8 cellular contexts compared by ENCODE assay signal in genomic region chr2:38750011-38750792, GRCh38. TPM values are rescaled to one million over a fixed set of nuclear protein-coding genes. Genes with fewer than 3 reads are reported as not detected.
DNase-seq lines count a peak whose midpoint lies in the region; ATAC-seq and TF ChIP-seq lines count a peak whose summit lies in the region.

No MANE protein-coding gene starts in this region.

- peak; percentile 26 to 83 for TF ChIP-seq POLR2A in suprapubic skin (IDR thresholded peaks at IDR 0.05)

- H4K20me1 ChIP-seq in GM23338 (replicated peaks; ENCODE audit: insufficient read depth), result peaks cover 43% of the 10 kb centered on the region

- peaks cover 59% of the 10 kb centered on the region for H3K79me2 ChIP-seq in GM23338 (replicated peaks; ENCODE audit: insufficient read depth)

- TF ChIP-seq CTCF in GM12864 (IDR thresholded peaks at IDR 0.05; ENCODE audit: low read depth, low read length, missing control alignments), result no peak
- TF ChIP-seq CTCF in GM23338 (conservative IDR thresholded peaks at IDR 0.05; ENCODE audit: low read depth in 2 of 2), result no peak
- TF ChIP-seq CTCF in nephron (IDR thresholded peaks at IDR 0.05; ENCODE audit: unreplicated experiment in 3 of 3), result no peak
- no peak for TF ChIP-seq CTCF in suprapubic skin (IDR thresholded peaks at IDR 0.05)

- no peaks in the 10 kb centered on the region for H3K9me2 ChIP-seq in GM23338 (ENCODE audit: insufficient read depth)

- H3K4me3 Mint-ChIP-seq in GM23338 (peak overlapping the region; percentile 98), nephron (peak overlapping the region; percentile 98)
- H3K4me3 Mint-ChIP-seq in activated T-cell treated with anti-CD3 and anti-CD28 coated beads, Interleukin-2, amount 50 U/mL, for 4 hours, result peak overlapping the region; percentile 92

- H3K27ac Mint-ChIP-seq in GM23338 (peak overlapping the region; percentile 100), nephron (peak overlapping the region; percentile 96 to 99 (median 98))

- H3K27me3 Mint-ChIP-seq in GM23338 (ENCODE audit: insufficient read depth, low read depth, poor library complexity) (peaks cover 25% of the 10 kb centered on the region), nephron (ENCODE audit: low read depth) (no peaks in the 10 kb centered on the region)
- no peaks in the 10 kb centered on the region for H3K27me3 Mint-ChIP-seq in activated T-cell treated with anti-CD3 and anti-CD28 coated beads, Interleukin-2, amount 50 U/mL, for 4 hours (ENCODE audit: low read depth)

- TF ChIP-seq EP300 in suprapubic skin (IDR thresholded peaks at IDR 0.05), result peak; percentile 35

- under 1% methylated on average over 43 of the region's 51 CpGs for WGBS in suprapubic skin

- H3K9me3 Mint-ChIP-seq in GM23338 (peaks cover 6% of the 10 kb centered on the region; the same call in 2 of the 3 replicates), nephron (no peaks in the 10 kb centered on the region)
- no peaks in the 10 kb centered on the region for H3K9me3 Mint-ChIP-seq in activated T-cell treated with anti-CD3 and anti-CD28 coated beads, Interleukin-2, amount 50 U/mL, for 4 hours

- H3K36me3 ChIP-seq in GM23338 (ENCODE audit: insufficient read depth), result peaks cover 49% of the 10 kb centered on the region
- peaks cover 40% of the 10 kb centered on the region for H3K36me3 ChIP-seq in suprapubic skin

- peak; percentile 24 for ATAC-seq in GM23338
- peak; percentile 27 to 31 for ATAC-seq in activated T-cell treated with anti-CD3 and anti-CD28 coated beads, Interleukin-2, amount 50 U/mL, for 4 hours

- H3K9me3 ChIP-seq in suprapubic skin, result no peaks in the 10 kb centered on the region

- H3K27ac ChIP-seq in GM23338 (ENCODE audit: low read depth) (peak overlapping the region; percentile 98), suprapubic skin (peak overlapping the region; percentile 100)

- H3K36me3 Mint-ChIP-seq in GM23338 (ENCODE audit: low read depth) (peaks cover 61% of the 10 kb centered on the region), nephron (ENCODE audit: low read depth) (peaks cover 56% of the 10 kb centered on the region)
- H3K36me3 Mint-ChIP-seq in activated T-cell treated with anti-CD3 and anti-CD28 coated beads, Interleukin-2, amount 50 U/mL, for 4 hours (ENCODE audit: insufficient read depth), result peaks cover 54% of the 10 kb centered on the region

- H3K4me2 ChIP-seq in GM23338, result peak overlapping the region; percentile 98

- H3K4me3 ChIP-seq in GM12864 (ENCODE audit: low read depth, low read length) (peak overlapping the region; percentile 90), GM23338 (peak overlapping the region; percentile 99), suprapubic skin (peak overlapping the region; percentile 93)

- no peaks in the 10 kb centered on the region for H3K27me3 ChIP-seq in GM23338 (ENCODE audit: insufficient read depth)
- H3K27me3 ChIP-seq in suprapubic skin, result no peaks in the 10 kb centered on the region

- H2AFZ ChIP-seq in GM23338, result no peak overlapping the region

- DNase-seq in GM12864 (ENCODE audit: low read depth) (no peak), GM23338 (ENCODE audit: low spot score) (no peak), NAMALWA (ENCODE audit: low spot score) (peak; percentile 35), fibroblast of gingiva (ENCODE audit: low read depth) (peak; percentile 36), suprapubic skin (ENCODE audit: low spot score in 2 of 2) (peak in 1 of 2 donors; percentile 71), middle frontal gyrus (ENCODE audit: extremely low spot score, low spot score) (no peak)
- DNase-seq in activated T-cell treated with anti-CD3 and anti-CD28 coated beads, Interleukin-2, amount 50 U/mL, for 4 hours, result peak; percentile 50

- H3K4me1 ChIP-seq in GM23338 (ENCODE audit: insufficient read depth), result peaks cover 12% of the 10 kb centered on the region
- H3K4me1 ChIP-seq in suprapubic skin, result peaks cover 47% of the 10 kb centered on the region

- H3K4me1 Mint-ChIP-seq in GM23338 (peaks cover 39% of the 10 kb centered on the region), nephron (peaks cover 47% of the 10 kb centered on the region)
- H3K4me1 Mint-ChIP-seq in activated T-cell treated with anti-CD3 and anti-CD28 coated beads, Interleukin-2, amount 50 U/mL, for 4 hours (ENCODE audit: low read depth), result peaks cover 59% of the 10 kb centered on the region

- peaks cover 52% of the 10 kb centered on the region for H3F3A ChIP-seq in GM23338 (replicated peaks; ENCODE audit: low read depth)

TF ChIP-seq in GM23338, 12 proteins besides CTCF, POLR2A, EP300 and RAD21:
- TF ChIP-seq, protein P1, sequence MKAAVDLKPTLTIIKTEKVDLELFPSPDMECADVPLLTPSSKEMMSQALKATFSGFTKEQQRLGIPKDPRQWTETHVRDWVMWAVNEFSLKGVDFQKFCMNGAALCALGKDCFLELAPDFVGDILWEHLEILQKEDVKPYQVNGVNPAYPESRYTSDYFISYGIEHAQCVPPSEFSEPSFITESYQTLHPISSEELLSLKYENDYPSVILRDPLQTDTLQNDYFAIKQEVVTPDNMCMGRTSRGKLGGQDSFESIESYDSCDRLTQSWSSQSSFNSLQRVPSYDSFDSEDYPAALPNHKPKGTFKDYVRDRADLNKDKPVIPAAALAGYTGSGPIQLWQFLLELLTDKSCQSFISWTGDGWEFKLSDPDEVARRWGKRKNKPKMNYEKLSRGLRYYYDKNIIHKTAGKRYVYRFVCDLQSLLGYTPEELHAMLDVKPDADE (IDR thresholded peaks at IDR 0.05), result no peak
- TF ChIP-seq CREB1 (CRISPR knock-in tag; IDR thresholded peaks at IDR 0.05; ENCODE audit: low read depth), result no peak
- no peak for TF ChIP-seq STAT1 (IDR thresholded peaks at IDR 0.05; ENCODE audit: unreplicated experiment)

RNA-seq across cellular contexts. Expression of gene SRSF7, which starts 1.0 kb away (rescaled TPM):
- 251 and 274 TPM in 2 replicates for total RNA-seq in GM23338 (2014; rRNA removed; shearing (Covaris generic))
- polyA plus RNA-seq in GM23338 (2016; fragmentation: Nextera tagmentation; extraction: Ambion mirVana), result 534 and 572 TPM in 2 replicates
- total RNA-seq in activated T-cell treated with anti-CD3 and anti-CD28 coated beads, Interleukin-2, amount 50 U/mL, for 4 hours, result 100 to 1,000 TPM; 431 to 454 (median 451) TPM
- 100 to 1,000 TPM in 1 of 4 donors, 10 to 100 TPM in 3; 90.4 to 144 (median 94.2) TPM for total RNA-seq in suprapubic skin

RNA-seq across cellular contexts. Expression of gene GEMIN6, which starts 27.8 kb away (rescaled TPM):
- 11.8 and 12.5 TPM in 2 replicates for total RNA-seq in GM23338 (2014; rRNA removed; shearing (Covaris generic))
- 38.6 and 43.5 TPM in 2 replicates for polyA plus RNA-seq in GM23338 (2016; fragmentation: Nextera tagmentation; extraction: Ambion mirVana)
- 10 to 100 TPM; 34.2 to 45.7 (median 39.3) TPM for total RNA-seq in activated T-cell treated with anti-CD3 and anti-CD28 coated beads, Interleukin-2, amount 50 U/mL, for 4 hours
- total RNA-seq in suprapubic skin, result 1 to 10 TPM; 3.9 to 7.7 (median 4.7) TPM

Comparison
In these comparisons a context has a peak if more than half of its experiments do, and no peak if none do; other contexts are left out.
1. DNase-seq: peak in NAMALWA (single experiment), activated T-cell treated with anti-CD3 and anti-CD28 coated beads, Interleukin-2, amount 50 U/mL, for 4 hours (single experiment) and fibroblast of gingiva (single experiment); none in GM12864 (single experiment), GM23338 (single experiment) and middle frontal gyrus (single experiment).
2. Peak in every context shown above with its lines, with median percentiles within 50 percentile points of each other: H3K4me3 ChIP-seq and H3K4me3 Mint-ChIP-seq.